8 cellular contexts compared by ENCODE assay signal in genomic region chr3:171772427-171773056, GRCh38. TPM values are rescaled to one million over a fixed set of nuclear protein-coding genes. Genes with fewer than 3 reads are reported as not detected.
DNase-seq lines count a peak whose midpoint lies in the region; ATAC-seq and TF ChIP-seq lines count a peak whose summit lies in the region.

No MANE protein-coding gene starts in this region.

- H3K4me3 ChIP-seq in neutrophil (ENCODE audit: low read depth in 1 of 2, low read length in 1 of 2) (no peak overlapping the region), aorta (ENCODE audit: low read length in 2 of 2) (no peak overlapping the region)

- peak; percentile 41 for ATAC-seq in HG03342 (IDR thresholded peaks at IDR 0.05; ENCODE audit: unreplicated experiment)
- ATAC-seq in aorta (ENCODE audit: low FRiP score), result peak; percentile 58
- ATAC-seq in GM19324 (IDR thresholded peaks at IDR 0.05; ENCODE audit: low FRiP score, unreplicated experiment), result no peak

- H3K27me3 ChIP-seq in neutrophil (no peaks in the 10 kb centered on the region), aorta (ENCODE audit: control insufficient read depth in 1 of 2, insufficient read depth in 2 of 2, low read length in 1 of 2) (no peaks in the 10 kb centered on the region)

- 1 to 2% methylated on average over 4 of the region's 4 CpGs for WGBS in aorta, 2 donors

- H3K9me3 ChIP-seq in neutrophil, result no peaks in the 10 kb centered on the region
- no peaks in the 10 kb centered on the region for H3K9me3 ChIP-seq in aorta (ENCODE audit: control insufficient read depth, low read length)

- peaks cover 63 to 72% of the 10 kb centered on the region in 2 experiments for H3K4me1 ChIP-seq in neutrophil (ENCODE audit: control insufficient read depth in 1 of 2, insufficient read depth in 1 of 2, low read depth in 1 of 2, low read length in 1 of 2)
- peaks cover 4 to 5% of the 10 kb centered on the region in 2 donors for H3K4me1 ChIP-seq in aorta (ENCODE audit: control insufficient read depth in 1 of 2, insufficient read depth in 2 of 2, low read length in 2 of 2)

- peak; percentile 90 for DNase-seq in DMS 273 (lab: John Stamatoyannopoulos, UW; ENCODE audit: unreplicated experiment)
- DNase-seq in NCI-H69 (lab: John Stamatoyannopoulos, UW), result peak; percentile 84
- DNase-seq in activated CD8-positive, alpha-beta memory T cell treated with anti-CD3 and anti-CD28 coated beads for 24 hours, result peak; percentile 69
- peak; percentile 54 for DNase-seq in fibroblast of gingiva (ENCODE audit: low read depth)
- peak in 1 of 2 donors; percentile 69 for DNase-seq in aorta

- TF ChIP-seq CTCF in neutrophil (IDR thresholded peaks at IDR 0.05), result peak; percentile 42

- H3K27ac ChIP-seq in neutrophil (peak overlapping the region; percentile 16), aorta (ENCODE audit: low read depth in 1 of 2, low read length in 2 of 2) (no peak overlapping the region)

- H3K36me3 ChIP-seq in neutrophil (no peaks in the 10 kb centered on the region), aorta (ENCODE audit: control insufficient read depth in 1 of 2, insufficient read depth in 2 of 2, low read length in 1 of 2) (no peaks in the 10 kb centered on the region)

- intact Hi-C loops in aorta (cut with DNase I), result loop anchor here in 1 of 2 donors (2.0 to 5.0 kb wide), 2 partner anchors 70 to 126 kb away; no protein-coding TSS in a partner anchor

RNA-seq across cellular contexts. Expression of gene PLD1, which starts 37.7 kb away (rescaled TPM):
- 10 to 100 TPM; 23.1 to 41.3 TPM for total RNA-seq in aorta
- polyA plus RNA-seq in aorta, result 10 to 100 TPM; 19.1 to 28.2 TPM
